In the genomic region with DNA sequence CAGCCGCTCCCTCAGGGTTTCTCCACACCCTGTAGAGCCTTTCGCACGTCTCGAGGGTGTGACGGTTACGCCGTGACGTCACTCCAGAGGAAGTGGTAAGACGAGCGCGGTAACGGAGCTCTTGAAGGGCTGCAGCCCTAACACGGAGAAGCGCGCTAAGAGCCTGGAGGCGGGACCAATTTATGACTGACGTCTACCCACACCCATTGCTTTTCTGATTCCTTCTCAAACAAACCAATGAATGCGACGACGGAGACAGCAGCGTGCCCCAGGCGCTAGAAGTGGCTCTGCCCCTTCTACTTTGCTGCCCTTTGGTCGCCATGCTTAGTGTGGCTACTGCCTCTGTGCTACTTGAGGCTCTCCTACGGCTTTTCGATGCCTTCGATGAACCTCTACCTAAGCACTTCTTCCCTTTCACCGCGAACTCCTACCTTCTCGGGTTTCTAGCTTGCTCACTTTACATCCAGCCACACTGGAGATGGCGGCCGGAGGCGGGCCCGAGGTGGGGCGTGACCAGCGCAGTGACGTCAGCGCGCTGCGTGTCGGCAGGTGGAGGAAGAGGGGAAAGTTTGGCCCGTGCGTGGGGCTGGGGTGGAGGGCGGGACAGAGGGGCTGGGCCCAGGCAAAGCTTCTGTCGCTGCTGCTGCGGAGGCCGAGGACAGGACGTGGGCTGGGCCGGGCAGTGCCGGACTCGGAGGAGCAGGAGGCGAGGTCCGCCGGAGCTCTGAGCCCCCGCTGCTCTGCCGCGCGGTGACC, we compare ENCODE assay signal across 8 cellular contexts. TPM values are rescaled to one million over a fixed set of nuclear protein-coding genes. Genes with fewer than 3 reads are reported as not detected.
DNase-seq lines count a peak whose midpoint lies in the region; ATAC-seq and TF ChIP-seq lines count a peak whose summit lies in the region.

A gene (plus strand): TSS at position 572 of the 756 bp plus-strand sequence. CDS start 340 bp downstream, outside the sequence.

- peak within 1 kb of the TSS; percentile 64 for H3K4me3 ChIP-seq in AG10803 (ENCODE audit: low read length)

- no peak for TF ChIP-seq CTCF in AG10803 (conservative IDR thresholded peaks at IDR 0.05; ENCODE audit: low read length)

- DNase-seq in AG10803 (ENCODE audit: low read depth) (peak; percentile 100), NCI-H510A (lab: John Stamatoyannopoulos, UW) (peak; percentile 83), cerebellum (ENCODE audit: low spot score) (peak; percentile 99), islet precursor cell (peak; percentile 99)
- DNase-seq in activated CD4-positive, alpha-beta T cell treated with anti-CD3 and anti-CD28 coated beads for 1 hour = peak; percentile 95
- DNase-seq in stimulated activated CD4-positive, alpha-beta T cell treated with anti-CD3 and anti-CD28 coated beads, Interleukin-12 subunit alpha, Interleukin-12 subunit beta, amount 100 ng/mL, for 48 hours (ENCODE audit: low read depth in 2 of 3, low spot score in 1 of 3) = peak; percentile 93 to 96 (median 94)

- ATAC-seq in GM19043 (IDR thresholded peaks at IDR 0.05; ENCODE audit: low read depth, unreplicated experiment) (peak; percentile 88), HG03378 (IDR thresholded peaks at IDR 0.05; ENCODE audit: unreplicated experiment) (peak; percentile 96)

RNA-seq across cellular contexts. Expression of the gene that starts here (rescaled TPM):
- total RNA-seq in cerebellum = 45.1 TPM

Comparison
In these comparisons a context has a peak if more than half of its experiments do, and no peak if none do; other contexts are left out.
1. Peak in every context shown above with its lines: DNase-seq, ATAC-seq and H3K4me3 ChIP-seq.